In genomic region chr10:87504307-87504666, GRCh38 we compare ENCODE assay signal across 8 cellular contexts.
DNase-seq lines count a peak whose midpoint lies in the region.

No MANE protein-coding gene starts in this region.

- peak overlapping the region; percentile 87 for H3K27ac Mint-ChIP-seq in activated naive CD8-positive, alpha-beta T cell

- H3K27ac ChIP-seq in iPS-20b (ENCODE audit: low read length) (peak overlapping the region; percentile 34), stomach smooth muscle (ENCODE audit: low read length) (peak overlapping the region; percentile 85)

- no peaks in the 10 kb centered on the region for H3K9me3 ChIP-seq in iPS-20b (ENCODE audit: insufficient read depth, low read depth, low read length)
- H3K9me3 ChIP-seq in stomach smooth muscle (ENCODE audit: control insufficient read depth in 2 of 2, low read length in 2 of 2) = no peaks in the 10 kb centered on the region

- H3K4me3 Mint-ChIP-seq in activated naive CD8-positive, alpha-beta T cell = peak overlapping the region; percentile 87

- peaks cover 5% of the 10 kb centered on the region for H3K36me3 Mint-ChIP-seq in activated naive CD8-positive, alpha-beta T cell

- H3K4me1 ChIP-seq in iPS-20b (ENCODE audit: insufficient read depth, low read length) = peaks cover 12% of the 10 kb centered on the region; the same call in 1 of the 2 replicates
- peaks cover 14% of the 10 kb centered on the region for H3K4me1 ChIP-seq in stomach smooth muscle (ENCODE audit: control insufficient read depth, insufficient read depth, low read length)

- H3K9me3 Mint-ChIP-seq in activated naive CD8-positive, alpha-beta T cell (ENCODE audit: low read depth) = no peaks in the 10 kb centered on the region

- H3K36me3 ChIP-seq in iPS-20b (ENCODE audit: insufficient read depth, low read depth, low read length) (peaks cover 16% of the 10 kb centered on the region), stomach smooth muscle (ENCODE audit: control insufficient read depth in 2 of 2, insufficient read depth in 2 of 2, low read length in 2 of 2) (peaks cover 0 to under 1% of the 10 kb centered on the region in 2 donors)

- H3K9ac ChIP-seq in iPS-20b (ENCODE audit: low read depth, low read length) (peak overlapping the region; percentile 88), stomach smooth muscle (ENCODE audit: low read length in 2 of 2) (peak overlapping the region; percentile 73 to 86)

- H3K27me3 Mint-ChIP-seq in activated naive CD8-positive, alpha-beta T cell = peaks cover 5% of the 10 kb centered on the region

- H3K4me1 Mint-ChIP-seq in activated naive CD8-positive, alpha-beta T cell (ENCODE audit: low read depth) = peaks cover 41% of the 10 kb centered on the region

- H3K4me3 ChIP-seq in iPS-20b (ENCODE audit: low read length) (peak overlapping the region; percentile 98), stomach smooth muscle (ENCODE audit: low read length in 2 of 2) (peak overlapping the region; percentile 90 to 93)

- H3K27me3 ChIP-seq in iPS-20b (ENCODE audit: insufficient read depth, low read length) (no peaks in the 10 kb centered on the region), stomach smooth muscle (ENCODE audit: control insufficient read depth in 1 of 2, insufficient read depth in 2 of 2, low read length in 2 of 2) (no peaks in the 10 kb centered on the region)

- DNase-seq in NCI-H146 (lab: John Stamatoyannopoulos, UW) (peak; percentile 16), NCI-H146 treated with DMSO at 0.1 percent for 48 hours (lab: John Stamatoyannopoulos, UW; ENCODE audit: unreplicated experiment) (no peak), NCI-H2171 treated with DMSO at 0.1 percent for 48 hours (lab: John Stamatoyannopoulos, UW) (no peak), NCI-H774 (lab: John Stamatoyannopoulos, UW) (no peak)
- no peak for DNase-seq in central memory CD4-positive, alpha-beta T cell
